ENCODE assay signal across 8 cellular contexts in genomic region chr3:194133661-194134230, GRCh38. TPM values are rescaled to one million over a fixed set of nuclear protein-coding genes. Genes with fewer than 3 reads are reported as not detected.
DNase-seq lines count a peak whose midpoint lies in the region; FAIRE-seq and TF ChIP-seq lines count a peak whose summit lies in the region.

No MANE protein-coding gene starts in this region.

- FAIRE-seq in GM12891 (lab: Jason Lieb, UNC): no peak

- H3K4me1 Mint-ChIP-seq in activated CD4-positive, alpha-beta memory T cell treated with anti-CD3 and anti-CD28 coated beads, Interleukin-2, amount 10 ng/mL, durations not matched to agents 7 days and 5 days: peaks cover 67% of the 10 kb centered on the region

- POLR2A ChIA-PET in activated CD4-positive, alpha-beta memory T cell treated with anti-CD3 and anti-CD28 coated beads, Interleukin-2, amount 10 ng/mL, durations not matched to agents 7 days and 5 days (lab: Charles Lee): interaction anchor here (1.1 to 8.7 kb wide), 2 partner anchors 8 to 174 kb away, joined by 4 to 85 read pairs; no protein-coding TSS in a partner anchor

- TF ChIP-seq RAD21 in neural cell (conservative IDR thresholded peaks at IDR 0.05): no peak

- no peak for TF ChIP-seq EP300 in neural cell (conservative IDR thresholded peaks at IDR 0.05; ENCODE audit: poor library complexity, severe bottlenecking)

- H3K4me3 Mint-ChIP-seq in activated CD4-positive, alpha-beta memory T cell treated with anti-CD3 and anti-CD28 coated beads, Interleukin-2, amount 10 ng/mL, durations not matched to agents 7 days and 5 days: peak overlapping the region; percentile 68

- H3K27ac ChIP-seq in neural cell (ENCODE audit: low read length): no peak overlapping the region

- H3K9ac ChIP-seq in neural cell (ENCODE audit: low read length): no peak overlapping the region

- no peaks in the 10 kb centered on the region for H3K36me3 ChIP-seq in neural cell (ENCODE audit: insufficient read depth, low read length)

- H3K27ac Mint-ChIP-seq in activated CD4-positive, alpha-beta memory T cell treated with anti-CD3 and anti-CD28 coated beads, Interleukin-2, amount 10 ng/mL, durations not matched to agents 7 days and 5 days: peak overlapping the region; percentile 27

- H3K79me2 ChIP-seq in neural cell (replicated peaks; ENCODE audit: insufficient read depth, low read length): peaks cover 9% of the 10 kb centered on the region

- no peaks in the 10 kb centered on the region for H3K9me3 Mint-ChIP-seq in activated CD4-positive, alpha-beta memory T cell treated with anti-CD3 and anti-CD28 coated beads, Interleukin-2, amount 10 ng/mL, durations not matched to agents 7 days and 5 days

- H3K9me2 ChIP-seq in neural cell (ENCODE audit: insufficient read depth, low read length): no peaks in the 10 kb centered on the region

- DNase-seq in DMS153 treated with DMSO at 0.1 percent for 48 hours (lab: John Stamatoyannopoulos, UW; ENCODE audit: unreplicated experiment) (peak; percentile 58), KBM-7 (peak; percentile 41), fibroblast of peridontal ligament (ENCODE audit: extremely low read depth) (peak; percentile 20), cerebellar cortex (ENCODE audit: low spot score) (no peak), GM12891 (ENCODE audit: insufficient read length, low spot score) (no peak), cerebellar nuclear complex (lab: John Stamatoyannopoulos, UW) (no peak)
- peak; percentile 21 for DNase-seq in activated CD4-positive, alpha-beta memory T cell treated with anti-CD3 and anti-CD28 coated beads, Interleukin-2, amount 10 ng/mL, durations not matched to agents 7 days and 5 days

- H4K20me1 ChIP-seq in neural cell (ENCODE audit: insufficient read depth): no peaks in the 10 kb centered on the region

- no peaks in the 10 kb centered on the region for H3K9me3 ChIP-seq in neural cell (ENCODE audit: low read length)

- CTCF ChIA-PET in activated CD4-positive, alpha-beta memory T cell treated with anti-CD3 and anti-CD28 coated beads, Interleukin-2, amount 10 ng/mL, durations not matched to agents 7 days and 5 days (lab: Charles Lee): interaction anchor here (0.9 to 10.2 kb wide), 3 partner anchors 164 to 353 kb away, joined by 3 to 92 read pairs (median 3); no protein-coding TSS in a partner anchor

- peaks cover 56% of the 10 kb centered on the region for H3K27me3 ChIP-seq in neural cell (ENCODE audit: insufficient read depth, low read depth, low read length)

- peaks cover 4% of the 10 kb centered on the region for H3F3A ChIP-seq in neural cell (ENCODE audit: insufficient read depth, low read length, poor library complexity, severe bottlenecking)

- peaks cover 26% of the 10 kb centered on the region for H3K36me3 Mint-ChIP-seq in activated CD4-positive, alpha-beta memory T cell treated with anti-CD3 and anti-CD28 coated beads, Interleukin-2, amount 10 ng/mL, durations not matched to agents 7 days and 5 days (ENCODE audit: low read depth)

- TF ChIP-seq CTCF in neural cell (IDR thresholded peaks at IDR 0.05; ENCODE audit: poor library complexity, severe bottlenecking): no peak

- H3K27me3 Mint-ChIP-seq in activated CD4-positive, alpha-beta memory T cell treated with anti-CD3 and anti-CD28 coated beads, Interleukin-2, amount 10 ng/mL, durations not matched to agents 7 days and 5 days: peaks cover 64% of the 10 kb centered on the region

- no peak overlapping the region for H3K4me2 ChIP-seq in neural cell (ENCODE audit: low read length)

- in situ Hi-C loops in KBM-7 (cut with MboI; ENCODE audit: low pct_unique_long_range_greater_than_20kb, low sequenced_read_pairs): no loop called here

- no peak overlapping the region for H2AFZ ChIP-seq in neural cell (ENCODE audit: low read depth, low read length)

- peak overlapping the region; percentile 46 for H3K4me3 ChIP-seq in neural cell (ENCODE audit: low read length)

- TF ChIP-seq POLR2A in GM12891 (IDR thresholded peaks at IDR 0.05; ENCODE audit: low read depth, low read length): no peak

TF ChIP-seq in neural cell, 6 proteins besides CTCF, POLR2A, EP300 and RAD21:
- TF ChIP-seq POLR2AphosphoS5 (IDR thresholded peaks at IDR 0.05) (no peak), EZH2 (IDR thresholded peaks at IDR 0.05; ENCODE audit: borderline replicate concordance, insufficient read depth, low read length, poor library complexity, severe bottlenecking) (no peak), MXI1 (conservative IDR thresholded peaks at IDR 0.05; ENCODE audit: poor library complexity, severe bottlenecking) (no peak), SMC3 (conservative IDR thresholded peaks at IDR 0.05; ENCODE audit: poor library complexity) (no peak), TAF1 (IDR thresholded peaks at IDR 0.05; ENCODE audit: low read depth) (no peak), REST (IDR thresholded peaks at IDR 0.05; ENCODE audit: borderline replicate concordance) (no peak)

TF ChIP-seq in GM12891, 5 proteins besides CTCF, POLR2A, EP300 and RAD21:
- no peak for TF ChIP-seq PAX5 (IDR thresholded peaks at IDR 0.05; ENCODE audit: insufficient read depth, low read length, severe bottlenecking)
- TF ChIP-seq SPI1 (IDR thresholded peaks at IDR 0.05; ENCODE audit: low read depth, low read length): no peak
- no peak for TF ChIP-seq POU2F2 (IDR thresholded peaks at IDR 0.05; ENCODE audit: low read depth, low read length)
- TF ChIP-seq POLR2AphosphoS5 (IDR thresholded peaks at IDR 0.05; ENCODE audit: low read depth, low read length): no peak

RNA-seq across cellular contexts. Expression of gene HES1, which starts 2.2 kb away (rescaled TPM):
- 10 to 100 TPM; 11.2 to 11.3 TPM for total RNA-seq in activated CD4-positive, alpha-beta memory T cell treated with anti-CD3 and anti-CD28 coated beads, Interleukin-2, amount 10 ng/mL, durations not matched to agents 7 days and 5 days
- polyA plus RNA-seq in neural cell: 0.25 TPM in 1 of 2 replicates, not detected in the other
- 0.93 TPM in 1 of 2 replicates, not detected in the other for polyA minus RNA-seq in neural cell
- polyA plus RNA-seq in GM12891 (2012; ENCODE audit: low read depth, missing spikeins): 10.6 TPM

Comparison
In these comparisons a context has a peak if more than half of its experiments do, and no peak if none do; other contexts are left out.
1. DNase-seq: peak in DMS153 treated with DMSO at 0.1 percent for 48 hours (single experiment), KBM-7 (single experiment), activated CD4-positive, alpha-beta memory T cell treated with anti-CD3 and anti-CD28 coated beads, Interleukin-2, amount 10 ng/mL, durations not matched to agents 7 days and 5 days (single experiment) and fibroblast of peridontal ligament (single experiment); none in cerebellar cortex (single experiment), GM12891 (single experiment) and cerebellar nuclear complex (0 of 2).